3 cellular contexts compared by ENCODE assay signal in the genomic region with DNA sequence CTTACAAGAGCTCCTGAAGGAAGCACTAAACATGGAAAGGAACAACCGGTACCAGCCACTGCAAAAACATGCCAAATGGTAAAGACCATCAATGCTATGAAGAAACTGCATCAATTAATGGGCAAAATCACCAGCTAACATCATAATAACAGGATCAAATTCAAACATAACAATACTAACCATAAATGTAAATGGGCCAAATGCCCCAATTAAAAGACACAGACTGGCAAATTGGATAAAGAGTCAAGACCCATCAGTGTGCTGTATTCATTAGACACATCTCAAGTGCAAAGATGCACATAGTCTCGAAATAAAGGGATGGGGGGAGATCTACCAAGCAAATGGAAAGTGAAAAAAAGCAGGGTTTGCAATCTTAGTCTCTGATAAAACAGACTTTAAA. TPM values are rescaled to one million over a fixed set of nuclear protein-coding genes. Genes with fewer than 3 reads are reported as not detected.
"Had no signal": no experiment of that assay in that cellular context is flagged by ENCODE, and none has a peak within 500 bp of the region (broad histone marks: within the 10 kb centered on the region; RNA-seq: fewer than 3 reads in every experiment).

No MANE protein-coding gene starts in this region.

RNA-seq across cellular contexts. Expression of a gene that starts 47.6 kb away (rescaled TPM):
- total RNA-seq: LHCN-M2, MCF 10A, NCI-H460 had no signal
